8 cellular contexts compared by ENCODE assay signal in genomic region chr3:55485208-55485791, GRCh38. TPM values are rescaled to one million over a fixed set of nuclear protein-coding genes. Genes with fewer than 3 reads are reported as not detected.
DNase-seq lines count a peak whose midpoint lies in the region; ATAC-seq and TF ChIP-seq lines count a peak whose summit lies in the region.

No MANE protein-coding gene starts in this region.

- TF ChIP-seq CTCF in heart right ventricle (IDR thresholded peaks at IDR 0.05): peak; percentile 50 to 80 (median 77)
- peak; percentile 89 for TF ChIP-seq CTCF in progenitor cell of endocrine pancreas (IDR thresholded peaks at IDR 0.05; ENCODE audit: unreplicated experiment)

- intact Hi-C loops in heart right ventricle (cut with DNase I): loop anchor here (5.0 to 10.0 kb wide), 11 partner anchors 87 to 767 kb away; no protein-coding TSS in a partner anchor

- no peaks in the 10 kb centered on the region for H3K9me3 Mint-ChIP-seq in activated naive CD4-positive, alpha-beta T cell treated with anti-CD3 and anti-CD28 coated beads, Interleukin-2, amount 10 ng/mL, durations not matched to agents 7 days and 5 days
- no peaks in the 10 kb centered on the region for H3K9me3 Mint-ChIP-seq in progenitor cell of endocrine pancreas (ENCODE audit: low read depth)

- peak overlapping the region in 9 of 10 donors; percentile 34 to 76 (median 69) for H3K27ac ChIP-seq in heart right ventricle

- H3K4me1 ChIP-seq in adipocyte (ENCODE audit: control insufficient read depth, insufficient read depth, low read length): peaks cover 30% of the 10 kb centered on the region
- H3K4me1 ChIP-seq in heart right ventricle: peaks cover 0 to 49% (median 34%) of the 10 kb centered on the region in 9 donors

- H3K4me3 ChIP-seq in adipocyte (ENCODE audit: low read length) (peak overlapping the region; percentile 93), heart right ventricle (peak overlapping the region; percentile 33 to 72 (median 68))

- no peaks in the 10 kb centered on the region for H3K36me3 ChIP-seq in adipocyte (ENCODE audit: control insufficient read depth, insufficient read depth, low read length, severe bottlenecking)
- no peaks in the 10 kb centered on the region for H3K36me3 ChIP-seq in heart right ventricle

- H3K9ac ChIP-seq in adipocyte (ENCODE audit: low read length): peak overlapping the region; percentile 82

- H3K4me1 Mint-ChIP-seq in activated naive CD4-positive, alpha-beta T cell treated with anti-CD3 and anti-CD28 coated beads, Interleukin-2, amount 10 ng/mL, durations not matched to agents 7 days and 5 days: peaks cover 24% of the 10 kb centered on the region
- peaks cover 36% of the 10 kb centered on the region for H3K4me1 Mint-ChIP-seq in progenitor cell of endocrine pancreas (ENCODE audit: low read depth)

- H3K36me3 Mint-ChIP-seq in activated naive CD4-positive, alpha-beta T cell treated with anti-CD3 and anti-CD28 coated beads, Interleukin-2, amount 10 ng/mL, durations not matched to agents 7 days and 5 days: peaks cover 14% of the 10 kb centered on the region
- H3K36me3 Mint-ChIP-seq in progenitor cell of endocrine pancreas (ENCODE audit: insufficient read depth): no peaks in the 10 kb centered on the region

- H3K4me3 Mint-ChIP-seq in activated naive CD4-positive, alpha-beta T cell treated with anti-CD3 and anti-CD28 coated beads, Interleukin-2, amount 10 ng/mL, durations not matched to agents 7 days and 5 days: no peak overlapping the region
- peak overlapping the region; percentile 82 for H3K4me3 Mint-ChIP-seq in progenitor cell of endocrine pancreas (ENCODE audit: low read depth)

- peak; percentile 52 for DNase-seq in activated naive CD4-positive, alpha-beta T cell treated with anti-CD3 and anti-CD28 coated beads, Interleukin-2, amount 10 ng/mL, durations not matched to agents 7 days and 5 days
- no peak for DNase-seq in activated naive CD4-positive, alpha-beta T cell treated with Interleukin-2 at 50 U/mL for 16 hours
- peak; percentile 9 to 66 for DNase-seq in NCI-H446 (lab: John Stamatoyannopoulos, UW)
- DNase-seq in adipocyte (ENCODE audit: low read depth): peak; percentile 96
- peak; percentile 68 to 77 for DNase-seq in heart right ventricle
- peak; percentile 69 for DNase-seq in progenitor cell of endocrine pancreas (ENCODE audit: low spot score, unreplicated experiment)
- DNase-seq in effector CD4-positive, alpha-beta T cell: no peak

- WGBS in heart right ventricle, 2 donors: 1 to 3% methylated on average over 38 to 40 of the region's 40 CpGs

- H3K9me3 ChIP-seq in adipocyte (ENCODE audit: control insufficient read depth, low read length): no peaks in the 10 kb centered on the region
- no peaks in the 10 kb centered on the region for H3K9me3 ChIP-seq in heart right ventricle

- H3K27me3 ChIP-seq in adipocyte (replicated peaks; ENCODE audit: control insufficient read depth, insufficient read depth, low read length): peaks cover 7% of the 10 kb centered on the region
- peaks cover 0 to 98% (median 58%) of the 10 kb centered on the region in 7 donors for H3K27me3 ChIP-seq in heart right ventricle

- H3K27me3 Mint-ChIP-seq in activated naive CD4-positive, alpha-beta T cell treated with anti-CD3 and anti-CD28 coated beads, Interleukin-2, amount 10 ng/mL, durations not matched to agents 7 days and 5 days: peaks cover 100% of the 10 kb centered on the region
- peaks cover 89% of the 10 kb centered on the region for H3K27me3 Mint-ChIP-seq in progenitor cell of endocrine pancreas

- ATAC-seq in HG02938 (IDR thresholded peaks at IDR 0.05; ENCODE audit: unreplicated experiment) (peak; percentile 45), heart right ventricle (peak; percentile 62 to 87 (median 82))

- CTCF ChIA-PET in activated naive CD4-positive, alpha-beta T cell treated with anti-CD3 and anti-CD28 coated beads, Interleukin-2, amount 10 ng/mL, durations not matched to agents 7 days and 5 days (lab: Charles Lee): interaction anchor here (1.3 to 1.6 kb wide), 2 partner anchors 236 to 765 kb away, joined by 3 read pairs; no protein-coding TSS in a partner anchor

- H3K27ac Mint-ChIP-seq in activated naive CD4-positive, alpha-beta T cell treated with anti-CD3 and anti-CD28 coated beads, Interleukin-2, amount 10 ng/mL, durations not matched to agents 7 days and 5 days: no peak overlapping the region
- H3K27ac Mint-ChIP-seq in progenitor cell of endocrine pancreas: peak overlapping the region; percentile 92

RNA-seq across cellular contexts. Expression of gene WNT5A, which starts 1.8 kb away (rescaled TPM):
- total RNA-seq in heart right ventricle: 1 to 10 TPM; 2.6 to 5.9 (median 3.2) TPM
- polyA plus RNA-seq in heart right ventricle: 1 to 10 TPM in 1 of 2 donors, under 1 TPM in 1; 0.33 to 1.2 TPM
- total RNA-seq in progenitor cell of endocrine pancreas: 5.5 and 13.8 TPM in 2 replicates

Comparison
In these comparisons a context has a peak if more than half of its experiments do, and no peak if none do; other contexts are left out.
1. DNase-seq: peak in activated naive CD4-positive, alpha-beta T cell treated with anti-CD3 and anti-CD28 coated beads, Interleukin-2, amount 10 ng/mL, durations not matched to agents 7 days and 5 days (single experiment), NCI-H446 (2 of 2), adipocyte (single experiment), heart right ventricle (2 of 2) and progenitor cell of endocrine pancreas (single experiment); none in activated naive CD4-positive, alpha-beta T cell treated with Interleukin-2 at 50 U/mL for 16 hours (single experiment) and effector CD4-positive, alpha-beta T cell (single experiment).